In genomic region chr7:36670585-36671431, GRCh38 we compare ENCODE assay signal across 9 cellular contexts. TPM values are rescaled to one million over a fixed set of nuclear protein-coding genes. Genes with fewer than 3 reads are reported as not detected.
DNase-seq lines count a peak whose midpoint lies in the region; ATAC-seq and TF ChIP-seq lines count a peak whose summit lies in the region.
"Had no signal": no experiment of that assay in that cellular context is flagged by ENCODE, and none has a peak within 500 bp of the region (broad histone marks: within the 10 kb centered on the region; RNA-seq: fewer than 3 reads in every experiment).

No MANE protein-coding gene starts in this region.

- peaks cover 4 to 8% (median 5%) of the 10 kb centered on the region in 4 donors for H3K4me1 Mint-ChIP-seq in CD4-positive, alpha-beta memory T cell

- H3K14ac ChIP-seq in trophoblast cell (ENCODE audit: low read length), result no peak overlapping the region

- H4K91ac ChIP-seq in trophoblast cell (ENCODE audit: low read depth, low read length), result peak overlapping the region; percentile 12

- H3K4me3 ChIP-seq in CD4-positive, alpha-beta memory T cell (ENCODE audit: low read length in 2 of 2), result no peak overlapping the region
- H3K4me3 ChIP-seq in gastroesophageal sphincter (no peak overlapping the region), trophoblast cell (ENCODE audit: low read depth, low read length) (no peak overlapping the region)

- H3K4me3 Mint-ChIP-seq in CD4-positive, alpha-beta memory T cell, result peak overlapping the region in 1 of 8 donors; percentile 50
- H3K4me3 Mint-ChIP-seq: IgD-negative memory B cell had no signal

- intact Hi-C loops in CD4-positive, alpha-beta memory T cell (cut with micrococcal nuclease), result loop anchor here (1.0 to 5.0 kb wide), 4 partner anchors 34 to 526 kb away; no protein-coding TSS in a partner anchor

- CTCF ChIA-PET in CD4-positive, alpha-beta memory T cell (lab: Charles Lee; ENCODE audit: partially characterized antibody), result interaction anchor here (0.6 to 8.3 kb wide), 56 partner anchors 7 to 866 kb away, joined by 3 to 214 read pairs (median 4); no protein-coding TSS in a partner anchor

- no peak for TF ChIP-seq EP300 in gastroesophageal sphincter (IDR thresholded peaks at IDR 0.05)

- ATAC-seq in GM19463 (IDR thresholded peaks at IDR 0.05; ENCODE audit: unreplicated experiment) (peak; percentile 66), gastroesophageal sphincter (no peak), HG02870 (IDR thresholded peaks at IDR 0.05; ENCODE audit: unreplicated experiment) (no peak)

- H3K27ac Mint-ChIP-seq in CD4-positive, alpha-beta memory T cell, result peak overlapping the region in 4 of 7 donors; percentile 58 to 89 (median 78)

- H3K27ac ChIP-seq in CD4-positive, alpha-beta memory T cell (ENCODE audit: low read depth, low read length), result no peak overlapping the region
- H3K27ac ChIP-seq in gastroesophageal sphincter, result no peak overlapping the region
- no peak overlapping the region for H3K27ac ChIP-seq in trophoblast cell (ENCODE audit: low read depth, low read length)

- no peak overlapping the region for H2AK5ac ChIP-seq in trophoblast cell (ENCODE audit: low read length)

- WGBS in gastroesophageal sphincter (ENCODE audit: low coverage in 1 of 2), 2 donors, result 70 to 82% methylated on average over 7 to 17 of the region's 17 CpGs
- no CpG with 5 or more reads among the region's 17 CpGs for WGBS in trophoblast cell (ENCODE audit: extremely low coverage, insufficient coverage, insufficient read length)

- no peaks in the 10 kb centered on the region for H3K36me3 ChIP-seq in CD4-positive, alpha-beta memory T cell (ENCODE audit: insufficient read depth, low read length)
- H3K36me3 ChIP-seq in gastroesophageal sphincter (no peaks in the 10 kb centered on the region), trophoblast cell (ENCODE audit: control insufficient read depth in 1 of 2, insufficient read depth in 2 of 2, low read length in 2 of 2) (no peaks in the 10 kb centered on the region)

- no peaks in the 10 kb centered on the region for H3K79me1 ChIP-seq in trophoblast cell (ENCODE audit: low read length)

- H3K27me3 ChIP-seq in CD4-positive, alpha-beta memory T cell (ENCODE audit: insufficient read depth, low read length), result no peaks in the 10 kb centered on the region
- H3K27me3 ChIP-seq in gastroesophageal sphincter (no peaks in the 10 kb centered on the region), trophoblast cell (ENCODE audit: insufficient read depth, low read length) (no peaks in the 10 kb centered on the region)

- POLR2A ChIA-PET in CD4-positive, alpha-beta memory T cell (lab: Charles Lee; ENCODE audit: partially characterized antibody), result interaction anchor here (1.0 to 3.3 kb wide), 4 partner anchors 53 to 182 kb away, joined by 3 to 22 read pairs (median 4); partner anchors contain the start of gene AOAH

- no peak overlapping the region for H4K12ac ChIP-seq in trophoblast cell (ENCODE audit: low read depth, low read length)

- peaks cover 7% of the 10 kb centered on the region for H3K4me1 ChIP-seq in CD4-positive, alpha-beta memory T cell (ENCODE audit: insufficient read depth, low read length)
- H3K4me1 ChIP-seq in gastroesophageal sphincter (no peaks in the 10 kb centered on the region), trophoblast cell (ENCODE audit: control insufficient read depth in 1 of 2, insufficient read depth in 2 of 2, low read length in 2 of 2) (peaks cover 0 to 1% of the 10 kb centered on the region in 2 experiments)

- H3K23ac ChIP-seq in trophoblast cell (ENCODE audit: low read length), result no peak overlapping the region

- no peaks in the 10 kb centered on the region for H3K9me3 ChIP-seq in CD4-positive, alpha-beta memory T cell (ENCODE audit: control insufficient read depth in 1 of 2, low read length in 2 of 2)
- H3K9me3 ChIP-seq in gastroesophageal sphincter (no peaks in the 10 kb centered on the region), trophoblast cell (ENCODE audit: insufficient read depth, low read depth, low read length) (no peaks in the 10 kb centered on the region)

- H2BK5ac ChIP-seq in trophoblast cell (ENCODE audit: low read depth, low read length, poor library complexity), result no peak overlapping the region

- no peak overlapping the region for H3K4ac ChIP-seq in trophoblast cell (ENCODE audit: low read depth, low read length)

- TF ChIP-seq CTCF in LNCAP (IDR thresholded peaks at IDR 0.05), result peak; percentile 92
- peak; percentile 77 to 86 (median 78) for TF ChIP-seq CTCF in gastroesophageal sphincter (IDR thresholded peaks at IDR 0.05)

- H3K4me2 ChIP-seq in trophoblast cell (ENCODE audit: low read length), result no peak overlapping the region

- no peak overlapping the region for H4K8ac ChIP-seq in trophoblast cell (ENCODE audit: low read depth, low read length)

- H3K9ac ChIP-seq in trophoblast cell (ENCODE audit: low read length), result no peak overlapping the region

- H3K27me3 Mint-ChIP-seq in CD4-positive, alpha-beta memory T cell, result peaks cover 2% of the 10 kb centered on the region in 2 donors

- peaks cover 0 to 2% of the 10 kb centered on the region in 2 donors for H3K36me3 Mint-ChIP-seq in CD4-positive, alpha-beta memory T cell
- H3K36me3 Mint-ChIP-seq: IgD-negative memory B cell had no signal

- no peaks in the 10 kb centered on the region for H3K9me3 Mint-ChIP-seq in CD4-positive, alpha-beta memory T cell
- H3K9me3 Mint-ChIP-seq: IgD-negative memory B cell had no signal

- H2BK12ac ChIP-seq in trophoblast cell (ENCODE audit: low read length), result peak overlapping the region; percentile 38

- no peak overlapping the region for H2AFZ ChIP-seq in trophoblast cell (ENCODE audit: insufficient read depth, low read length, poor library complexity)

- TF ChIP-seq POLR2A in gastroesophageal sphincter (IDR thresholded peaks at IDR 0.05), result no peak

- H2BK120ac ChIP-seq in trophoblast cell (ENCODE audit: insufficient read depth, low read length, poor library complexity), result no peak overlapping the region

- DNase-seq in CD4-positive, alpha-beta memory T cell, result peak; percentile 56 to 74 (median 73)
- DNase-seq in SHP77 treated with DMSO at 0.1 percent for 48 hours (lab: John Stamatoyannopoulos, UW), result peak; percentile 62
- peak; percentile 55 for DNase-seq in activated gamma-delta T cell treated with anti-CD3 and anti-CD28 coated beads, Interleukin-2, amount 50 U/mL, for 16 hours (ENCODE audit: low read depth)
- peak; percentile 62 to 88 for DNase-seq in trophoblast cell

- H3K79me2 ChIP-seq in trophoblast cell (ENCODE audit: control insufficient read depth, insufficient read depth, low read length, poor library complexity), result no peaks in the 10 kb centered on the region

- H3K18ac ChIP-seq in trophoblast cell (ENCODE audit: low read length), result no peak overlapping the region

RNA-seq across cellular contexts. Expression of gene AOAH, which starts 53.5 kb away (rescaled TPM):
- total RNA-seq in CD4-positive, alpha-beta memory T cell, result 1 to 10 TPM; 4.5 to 5.4 TPM
- polyA plus RNA-seq in CD4-positive, alpha-beta memory T cell, result 1 to 10 TPM; 1.5 to 4.0 TPM
- total RNA-seq in gastroesophageal sphincter, result 10 to 100 TPM in 2 of 4 donors, 1 to 10 TPM in 1, under 1 TPM in 1; 0.93 to 20.5 (median 9.9) TPM
- polyA plus RNA-seq in trophoblast cell (2013), result 0.17 and 0.44 TPM in 2 replicates
